ENCODE assay signal across 1 cellular context in genomic region chr9:15248596-15248995, GRCh38.
TF ChIP-seq lines count a peak whose summit lies in the region.

No MANE protein-coding gene starts in this region.

TF ChIP-seq in IMR-90, 13 proteins besides CTCF, POLR2A, EP300 and RAD21 (continued from another document):
- TF ChIP-seq USF2 (IDR thresholded peaks at IDR 0.05; ENCODE audit: low read depth, low read length) (no peak), CHD1 (IDR thresholded peaks at IDR 0.05; ENCODE audit: low read depth, low read length) (no peak), ELK1 (IDR thresholded peaks at IDR 0.05; ENCODE audit: borderline replicate concordance, low read depth, low read length) (no peak), RFX5 (IDR thresholded peaks at IDR 0.05; ENCODE audit: low read depth, low read length) (no peak), CEBPB (IDR thresholded peaks at IDR 0.05; ENCODE audit: low read depth, low read length) (no peak)
